7 cellular contexts compared by ENCODE assay signal in genomic region chr10:122126763-122127659, GRCh38.
A peak's percentile ranks its signal among the peaks of the same experiment; 100 is the strongest.
DNase-seq lines count a peak whose midpoint lies in the region; ATAC-seq and TF ChIP-seq lines count a peak whose summit lies in the region.

No MANE protein-coding gene starts in this region.

- no peak for TF ChIP-seq EP300 in Ishikawa (IDR thresholded peaks at IDR 0.05; ENCODE audit: borderline replicate concordance)

- no peak for TF ChIP-seq RAD21 in Ishikawa (IDR thresholded peaks at IDR 0.05; ENCODE audit: low read depth)

- TF ChIP-seq CTCF in breast epithelium (IDR thresholded peaks at IDR 0.05): no peak
- no peak for TF ChIP-seq CTCF in upper lobe of right lung (IDR thresholded peaks at IDR 0.05)

- H3K36me3 ChIP-seq in breast epithelium (no peaks in the 10 kb centered on the region), upper lobe of right lung (no peaks in the 10 kb centered on the region)

- H3K27ac ChIP-seq in breast epithelium (peak overlapping the region; percentile 34 to 73), upper lobe of right lung (peak overlapping the region; percentile 85)

- no peaks in the 10 kb centered on the region for H3K4me1 ChIP-seq in breast epithelium
- H3K4me1 ChIP-seq in upper lobe of right lung: peaks cover 13% of the 10 kb centered on the region

- ATAC-seq in left colon: peak; percentile 75
- peak; percentile 80 for ATAC-seq in upper lobe of right lung
- ATAC-seq in HG03378 (IDR thresholded peaks at IDR 0.05; ENCODE audit: unreplicated experiment): no peak
- ATAC-seq in GM18861 (IDR thresholded peaks at IDR 0.05; ENCODE audit: unreplicated experiment): no peak

- intact Hi-C loops in breast epithelium (cut with DNase I; ENCODE audit: low total_unique reads): no loop called here
- intact Hi-C loops in left colon (cut with DNase I, micrococcal nuclease): no loop called here
- intact Hi-C loops in upper lobe of right lung (cut with DNase I): no loop called here

- H3K27me3 ChIP-seq in breast epithelium: no peaks in the 10 kb centered on the region
- no peaks in the 10 kb centered on the region for H3K27me3 ChIP-seq in upper lobe of right lung

- no peak for TF ChIP-seq POLR2A in breast epithelium (IDR thresholded peaks at IDR 0.05)

- no peak overlapping the region for H3K4me3 ChIP-seq in breast epithelium
- peak overlapping the region; percentile 50 for H3K4me3 ChIP-seq in upper lobe of right lung

- DNase-seq in breast epithelium (ENCODE audit: low spot score in 2 of 2) (no peak), left colon (peak in 1 of 2 donors; percentile 52), upper lobe of right lung (no peak), activated gamma-delta T cell treated with Interleukin-2 at 50 U/mL for 16 hours (no peak)

- H3K9me3 ChIP-seq in breast epithelium (no peaks in the 10 kb centered on the region), upper lobe of right lung (no peaks in the 10 kb centered on the region)

TF ChIP-seq in Ishikawa, 13 proteins besides CTCF, POLR2A, EP300 and RAD21:
- no peak for TF ChIP-seq CREB1 (IDR thresholded peaks at IDR 0.05; ENCODE audit: low read depth)
- peak; percentile 48; the same call in 1 of the 2 replicates for TF ChIP-seq TCF12 (IDR thresholded peaks at IDR 0.05; ENCODE audit: low read depth)
- peak; percentile 50 for TF ChIP-seq NFIC (IDR thresholded peaks at IDR 0.05)
- peak; percentile 78 for TF ChIP-seq TEAD4 (IDR thresholded peaks at IDR 0.05)
- no peak for TF ChIP-seq CEBPB (IDR thresholded peaks at IDR 0.05)
- TF ChIP-seq FOXM1 (IDR thresholded peaks at IDR 0.05; ENCODE audit: borderline replicate concordance, low read depth): no peak
- no peak for TF ChIP-seq EGR1 (IDR thresholded peaks at IDR 0.05)
- no peak for TF ChIP-seq REST (IDR thresholded peaks at IDR 0.05; ENCODE audit: low read depth)

Comparison
In these comparisons a context has a peak if more than half of its experiments do, and no peak if none do; other contexts are left out.
1. ATAC-seq: peak in left colon (single experiment) and upper lobe of right lung (single experiment); none in HG03378 (single experiment) and GM18861 (single experiment).